Comparison of ENCODE assay signal across 27 cellular contexts in the genomic region with DNA sequence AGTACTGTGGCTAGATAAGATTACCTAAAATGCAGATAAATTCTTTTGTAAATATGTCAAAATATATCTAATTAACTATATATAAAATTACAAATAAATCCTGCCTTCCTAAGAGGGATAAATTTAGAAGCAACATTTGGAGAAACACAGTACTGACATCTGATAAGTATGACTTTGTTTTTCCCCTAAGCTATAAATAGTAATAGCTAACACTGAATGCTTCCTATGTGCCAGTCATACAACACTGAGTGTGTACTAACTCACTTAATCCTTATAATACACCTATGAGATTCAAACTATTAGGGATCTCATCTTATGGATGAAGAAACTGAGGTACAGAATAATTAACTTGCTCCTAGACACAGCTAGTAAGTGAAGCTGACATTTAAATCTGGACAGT.
"Had no signal": no experiment of that assay in that cellular context is flagged by ENCODE, and none has a peak within 500 bp of the region (broad histone marks: within the 10 kb centered on the region; RNA-seq: fewer than 3 reads in every experiment).

No MANE protein-coding gene starts in this region.

- H3K4me3 ChIP-seq: MG63 had no signal

- H3K27me3 ChIP-seq: MG63 had no signal

- H3K27ac ChIP-seq: VCaP had no signal

- ATAC-seq: activated naive CD8-positive, alpha-beta T cell treated with anti-CD3 and anti-CD28 coated beads, Interleukin-2, amount 50 U/mL, for 24 hours; activated T-cell treated with anti-CD3 and anti-CD28 coated beads, Interleukin-2, amount 50 U/mL, for 4 hours; Panc1 had no signal

- H3K9me3 ChIP-seq: MG63 had no signal

- H3K36me3 ChIP-seq: MG63 had no signal

- DNase-seq: activated B cell treated with CpG ODN at 0.5 μM for 24 hours; activated CD4-positive, alpha-beta memory T cell treated with anti-CD3 and anti-CD28 coated beads for 36 hours; activated CD4-positive, alpha-beta T cell treated with anti-CD3 and anti-CD28 coated beads for 4 hours; activated CD4-positive, alpha-beta T cell treated with anti-CD3 and anti-CD28 coated beads, Interleukin-2, amount 50 U/mL, for 1 hour; activated CD4-positive, CD25-positive, alpha-beta regulatory T cell treated with anti-CD3 and anti-CD28 coated beads, Interleukin-2, amount 50 U/mL, for 72 hours; activated CD8-positive, alpha-beta memory T cell treated with anti-CD3 and anti-CD28 coated beads, Interleukin-2, amount 50 U/mL, for 4 hours; activated naive CD4-positive, alpha-beta T cell treated with anti-CD3 and anti-CD28 coated beads, Interleukin-2, amount 10 ng/mL, durations not matched to agents 7 days and 5 days; activated naive CD8-positive, alpha-beta T cell treated with anti-CD3 and anti-CD28 coated beads, Interleukin-2, amount 50 U/mL, for 24 hours; activated T-cell treated with anti-CD3 and anti-CD28 coated beads for 4 hours; activated T-cell treated with anti-CD3 and anti-CD28 coated beads, Interleukin-2, amount 50 U/mL, for 4 hours; anterior cingulate cortex; Kasumi-1; KG1; MG63; NCI-H1092; NCI-H1436 treated with DMSO at 0.1 percent for 48 hours; NCI-H1694 treated with DMSO at 0.1 percent for 48 hours; NCI-H2029; NCI-H345; NCI-H524 treated with DMSO at 0.1 percent for 48 hours; SIG-M5; SW 1271; T-helper 1 cell; T-helper 2 cell; T-helper 9 cell had no signal
